In genomic region chr12:21775130-21775920, GRCh38 we compare ENCODE assay signal across 1 cellular context.
TF ChIP-seq lines count a peak whose summit lies in the region.

No MANE protein-coding gene starts in this region.

TF ChIP-seq in HepG2, 621 proteins besides CTCF, POLR2A, EP300 and RAD21:
- TF ChIP-seq TERF1 (CRISPR knock-in tag; IDR thresholded peaks at IDR 0.05) (no peak), SOX6 (IDR thresholded peaks at IDR 0.05) (no peak), SOX6 (CRISPR knock-in tag; IDR thresholded peaks at IDR 0.05) (no peak), ZNF782 (CRISPR knock-in tag; IDR thresholded peaks at IDR 0.05; ENCODE audit: borderline replicate concordance) (no peak), PRPF4 (IDR thresholded peaks at IDR 0.05; ENCODE audit: low read depth, low read length, poor library complexity, severe bottlenecking) (no peak), FUBP1 (CRISPR knock-in tag; IDR thresholded peaks at IDR 0.05; ENCODE audit: borderline replicate concordance) (no peak), SPEN (CRISPR knock-in tag; IDR thresholded peaks at IDR 0.05; ENCODE audit: low read depth) (no peak), MEIS2 (CRISPR knock-in tag; IDR thresholded peaks at IDR 0.05) (no peak), MIXL1 (CRISPR knock-in tag; IDR thresholded peaks at IDR 0.05) (no peak), ZNF33B (CRISPR knock-in tag; IDR thresholded peaks at IDR 0.05) (no peak), NFYC (CRISPR knock-in tag; IDR thresholded peaks at IDR 0.05) (no peak)
